12 cellular contexts compared by ENCODE assay signal in genomic region chr14:94581127-94581999, GRCh38. TPM values are rescaled to one million over a fixed set of nuclear protein-coding genes. Genes with fewer than 3 reads are reported as not detected.
A peak's percentile ranks its signal among the peaks of the same experiment; 100 is the strongest.
DNase-seq lines count a peak whose midpoint lies in the region; ATAC-seq, FAIRE-seq and TF ChIP-seq lines count a peak whose summit lies in the region.
"Had no signal": no experiment of that assay in that cellular context is flagged by ENCODE, and none has a peak within 500 bp of the region (broad histone marks: within the 10 kb centered on the region; RNA-seq: fewer than 3 reads in every experiment).

TSS of gene SERPINA5 (plus strand) at chr14:94581426. CDS start at chr14:94587363, 5,937 bp downstream.

- TF ChIP-seq EP300 in esophagus muscularis mucosa (IDR thresholded peaks at IDR 0.05) = no peak

- intact Hi-C loops in esophagus muscularis mucosa (cut with DNase I) (no loop called here), vagina (cut with DNase I) (no loop called here)

- DNase-seq in RCC 7860 (ENCODE audit: low spot score) (peak; percentile 16), esophagus muscularis mucosa (ENCODE audit: extremely low spot score) (no peak), lung (ENCODE audit: low spot score) (peak; percentile 33), vagina (ENCODE audit: extremely low spot score in 2 of 2) (no peak), NCI-H226 (no peak)
- DNase-seq: DND-41, NCI-H1694 had no signal

- peak within 1 kb of the TSS in 3 of 4 donors; percentile 33 to 56 (median 45) for H3K27ac ChIP-seq in esophagus muscularis mucosa (replicated peaks in 1 of 4)
- H3K27ac ChIP-seq in lung (ENCODE audit: low read depth in 1 of 2, low read length in 1 of 2) = no peak within 1 kb of the TSS
- peak within 1 kb of the TSS; percentile 17 for H3K27ac ChIP-seq in vagina
- H3K27ac ChIP-seq: prostate gland, VCaP had no signal

- 47% methylated on average over 15 of the region's 18 CpGs for WGBS in esophagus muscularis mucosa
- WGBS in lung, 2 donors = 42% methylated on average over 17 to 18 of the region's 18 CpGs

- H3K27me3 ChIP-seq in esophagus muscularis mucosa (no peaks in the 10 kb centered on the region), lung (ENCODE audit: control insufficient read depth, insufficient read depth) (no peaks in the 10 kb centered on the region), vagina (no peaks in the 10 kb centered on the region)

- FAIRE-seq in RCC 7860 (lab: Jason Lieb, UNC) = no peak

- peak within 1 kb of the TSS in 1 of 4 donors; percentile 8 for H3K4me3 ChIP-seq in esophagus muscularis mucosa
- no peak within 1 kb of the TSS for H3K4me3 ChIP-seq in lung
- no peak within 1 kb of the TSS for H3K4me3 ChIP-seq in vagina
- H3K4me3 ChIP-seq: prostate gland had no signal

- no peak for TF ChIP-seq POLR2A in esophagus muscularis mucosa (IDR thresholded peaks at IDR 0.05; ENCODE audit: low read depth)
- TF ChIP-seq POLR2A in vagina (IDR thresholded peaks at IDR 0.05) = no peak

- no peaks in the 10 kb centered on the region for H3K9me3 ChIP-seq in esophagus muscularis mucosa
- H3K9me3 ChIP-seq in lung (ENCODE audit: control insufficient read depth in 2 of 2, insufficient read depth in 1 of 2, low read length in 1 of 2) = no peaks in the 10 kb centered on the region
- H3K9me3 ChIP-seq in vagina = no peaks in the 10 kb centered on the region
- H3K9me3 ChIP-seq: prostate gland had no signal

- H3K36me3 ChIP-seq in esophagus muscularis mucosa = no peaks in the 10 kb centered on the region
- H3K36me3 ChIP-seq in lung (ENCODE audit: control insufficient read depth in 2 of 2, insufficient read depth in 2 of 2, low read length in 2 of 2) = no peaks in the 10 kb centered on the region
- no peaks in the 10 kb centered on the region for H3K36me3 ChIP-seq in vagina
- H3K36me3 ChIP-seq: prostate gland had no signal

- no peak for ATAC-seq in lung (ENCODE audit: insufficient read depth, low FRiP score)
- no peak for ATAC-seq in HG02981 (IDR thresholded peaks at IDR 0.05; ENCODE audit: unreplicated experiment)
- ATAC-seq in HG02678 (IDR thresholded peaks at IDR 0.05; ENCODE audit: unreplicated experiment) = no peak

- H3K4me1 ChIP-seq in esophagus muscularis mucosa (peaks cover 6 to 21% (median 11%) of the 10 kb centered on the region in 4 donors), lung (ENCODE audit: control insufficient read depth in 2 of 2, insufficient read depth in 2 of 2, low read length in 2 of 2) (peaks cover 0 to 4% of the 10 kb centered on the region in 2 donors), vagina (peaks cover 14% of the 10 kb centered on the region)
- H3K4me1 ChIP-seq: prostate gland had no signal

- TF ChIP-seq CTCF in esophagus muscularis mucosa (IDR thresholded peaks at IDR 0.05) (no peak), lung (IDR thresholded peaks at IDR 0.05; ENCODE audit: control extremely low read depth, extremely low read depth) (no peak), vagina (IDR thresholded peaks at IDR 0.05) (no peak)

RNA-seq across cellular contexts. Expression of gene SERPINA5, which starts in this region (rescaled TPM):
- total RNA-seq in esophagus muscularis mucosa (1 to 10 TPM; 2.1 to 5.1 (median 3.7) TPM), lung (1 to 10 TPM in 1 of 2 donors, not detected in 1; 4.3 TPM), vagina (3.7 TPM)
- polyA plus RNA-seq in lung = under 1 TPM; 0.14 to 0.52 TPM
- total RNA-seq: OCI-LY7 had no signal

Comparison
In these comparisons a context has a peak if more than half of its experiments do, and no peak if none do; other contexts are left out.
1. DNase-seq: peak in RCC 7860 (single experiment) and lung (single experiment); none in esophagus muscularis mucosa (single experiment), vagina (0 of 2) and NCI-H226 (single experiment).
2. H3K27ac ChIP-seq: peak in esophagus muscularis mucosa (3 of 4) and vagina (single experiment); none in lung (0 of 2).